ENCODE assay signal across 1 cellular context in the genomic region with DNA sequence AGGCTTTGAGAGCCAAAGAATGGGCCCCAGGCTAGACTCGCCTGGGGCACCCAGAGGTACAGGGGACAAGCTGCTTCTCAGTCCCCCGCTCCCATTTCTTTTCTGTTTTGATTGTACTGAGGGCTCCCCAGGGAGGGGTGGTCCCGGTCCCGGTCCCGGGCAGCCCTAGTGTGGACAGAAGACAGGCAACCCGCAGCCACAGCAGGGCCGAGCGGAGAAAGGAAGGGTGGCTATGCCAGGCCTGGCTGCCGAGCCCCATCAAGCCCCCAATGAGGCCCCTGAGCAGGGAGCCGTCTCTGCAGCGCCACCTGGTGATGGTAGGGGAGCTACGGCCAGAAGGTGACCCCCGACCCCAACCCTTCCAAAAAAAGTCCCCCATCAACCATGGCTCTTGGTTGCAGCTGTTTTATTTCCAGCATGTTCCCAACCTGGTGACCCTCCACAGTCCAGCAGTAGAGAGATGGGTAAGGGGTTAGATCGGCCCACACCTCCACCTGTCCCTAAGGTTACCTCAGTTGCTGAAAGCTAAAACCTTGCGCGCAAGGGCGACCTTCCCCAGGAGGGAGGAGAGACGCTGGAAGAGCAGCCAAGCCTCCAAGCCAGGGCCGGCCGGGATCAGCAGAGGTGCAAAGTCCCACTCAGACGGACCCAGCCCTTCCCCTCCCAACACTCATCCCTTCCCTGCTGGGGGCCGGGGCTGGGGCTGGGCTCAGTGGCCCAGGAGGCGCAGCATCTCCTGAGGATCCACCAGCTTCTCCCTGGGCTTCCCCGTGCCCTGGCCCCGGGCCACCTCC.
A peak's percentile ranks its signal among the peaks of the same experiment; 100 is the strongest.
TF ChIP-seq lines count a peak whose summit lies in the region.

No MANE protein-coding gene starts in this region.

TF ChIP-seq in HepG2, 621 proteins besides CTCF, POLR2A, EP300 and RAD21 (continued from another document):
- peak; percentile 64 for TF ChIP-seq ZBTB33 (CRISPR knock-in tag; IDR thresholded peaks at IDR 0.05)
- no peak for TF ChIP-seq GTF3A (CRISPR knock-in tag; conservative IDR thresholded peaks at IDR 0.05)
- TF ChIP-seq ETS1 (CRISPR knock-in tag; IDR thresholded peaks at IDR 0.05) = no peak
- no peak for TF ChIP-seq GLI4 (CRISPR knock-in tag; IDR thresholded peaks at IDR 0.05; ENCODE audit: borderline replicate concordance)
- no peak for TF ChIP-seq NFATC3 (CRISPR knock-in tag; IDR thresholded peaks at IDR 0.05)
- no peak for TF ChIP-seq ZNF512 (CRISPR knock-in tag; IDR thresholded peaks at IDR 0.05)
- TF ChIP-seq, protein P1, sequence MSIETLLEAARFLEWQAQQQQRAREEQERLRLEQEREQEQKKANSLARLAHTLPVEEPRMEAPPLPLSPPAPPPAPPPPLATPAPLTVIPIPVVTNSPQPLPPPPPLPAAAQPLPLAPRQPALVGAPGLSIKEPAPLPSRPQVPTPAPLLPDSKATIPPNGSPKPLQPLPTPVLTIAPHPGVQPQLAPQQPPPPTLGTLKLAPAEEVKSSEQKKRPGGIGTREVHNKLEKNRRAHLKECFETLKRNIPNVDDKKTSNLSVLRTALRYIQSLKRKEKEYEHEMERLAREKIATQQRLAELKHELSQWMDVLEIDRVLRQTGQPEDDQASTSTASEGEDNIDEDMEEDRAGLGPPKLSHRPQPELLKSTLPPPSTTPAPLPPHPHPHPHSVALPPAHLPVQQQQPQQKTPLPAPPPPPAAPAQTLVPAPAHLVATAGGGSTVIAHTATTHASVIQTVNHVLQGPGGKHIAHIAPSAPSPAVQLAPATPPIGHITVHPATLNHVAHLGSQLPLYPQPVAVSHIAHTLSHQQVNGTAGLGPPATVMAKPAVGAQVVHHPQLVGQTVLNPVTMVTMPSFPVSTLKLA (IDR thresholded peaks at IDR 0.05) = no peak
- TF ChIP-seq PLRG1 (conservative IDR thresholded peaks at IDR 0.05) = no peak
- TF ChIP-seq SALL1 (CRISPR knock-in tag; IDR thresholded peaks at IDR 0.05) = no peak
- 0 out of 2 replicates have a peak, but pooled peaks have one; percentile 31 for TF ChIP-seq ZNF580 (CRISPR knock-in tag; IDR thresholded peaks at IDR 0.05; ENCODE audit: borderline replicate concordance, low read depth)
- no peak for TF ChIP-seq GATAD2A (CRISPR knock-in tag; IDR thresholded peaks at IDR 0.05)
- no peak for TF ChIP-seq ZNF747 (CRISPR knock-in tag; IDR thresholded peaks at IDR 0.05; ENCODE audit: borderline replicate concordance)
- TF ChIP-seq ZEB1 (IDR thresholded peaks at IDR 0.05; ENCODE audit: insufficient replicate concordance, low read depth) = no peak
- TF ChIP-seq ZNF331 (CRISPR knock-in tag; IDR thresholded peaks at IDR 0.05) = no peak; the same call in 1 of the 2 replicates
- no peak for TF ChIP-seq CCAR2 (optimal IDR thresholded peaks at IDR 0.05; ENCODE audit: low read depth, low read length)
- TF ChIP-seq ZSCAN21 (CRISPR knock-in tag; IDR thresholded peaks at IDR 0.05; ENCODE audit: borderline replicate concordance) = no peak
TF ChIP-seq in HepG2: peak in this region for 60.
